ENCODE assay signal across 13 cellular contexts in genomic region chr9:135928731-135929655, GRCh38. TPM values are rescaled to one million over a fixed set of nuclear protein-coding genes. Genes with fewer than 3 reads are reported as not detected.
DNase-seq lines count a peak whose midpoint lies in the region; ATAC-seq and TF ChIP-seq lines count a peak whose summit lies in the region.
"Had no signal": no experiment of that assay in that cellular context is flagged by ENCODE, and none has a peak within 500 bp of the region (broad histone marks: within the 10 kb centered on the region; RNA-seq: fewer than 3 reads in every experiment).

No MANE protein-coding gene starts in this region.

- 90% methylated on average over 27 of the region's 27 CpGs for WGBS in right cardiac atrium

- H3K79me2 ChIP-seq in osteoblast (ENCODE audit: insufficient read depth, low read length), result no peaks in the 10 kb centered on the region

- peaks cover 13% of the 10 kb centered on the region for H4K20me1 ChIP-seq in osteoblast (ENCODE audit: insufficient read depth, low read length)

- no peaks in the 10 kb centered on the region for H3K27me3 ChIP-seq in right cardiac atrium (ENCODE audit: control insufficient read depth, insufficient read depth)
- H3K27me3 ChIP-seq in osteoblast (ENCODE audit: insufficient read depth, low read length), result no peaks in the 10 kb centered on the region

- no peak overlapping the region for H3K27ac ChIP-seq in right cardiac atrium (ENCODE audit: low read length)
- no peak overlapping the region for H3K27ac ChIP-seq in osteoblast (ENCODE audit: low read depth, low read length)
- H3K27ac ChIP-seq: 22Rv1, HL-60 had no signal

- peaks cover 15 to 29% (median 16%) of the 10 kb centered on the region in 3 donors for H3K36me3 Mint-ChIP-seq in immature natural killer cell

- DNase-seq in Right ventricle myocardium inferior (ENCODE audit: missing footprints) (peak; percentile 57), right cardiac atrium (no peak), ecto neural progenitor cell (ENCODE audit: low spot score) (peak; percentile 31), osteoblast (ENCODE audit: insufficient read length, low spot score, missing footprints) (peak; percentile 76), immature natural killer cell (no peak)
- DNase-seq in activated CD4-positive, alpha-beta T cell treated with anti-CD3 and anti-CD28 coated beads for 1 hour, result no peak
- DNase-seq in activated T-cell treated with anti-CD3 and anti-CD28 coated beads, Interleukin-2, amount 50 U/mL, for 48 hours, result no peak
- DNase-seq: CD4-positive, CD25-positive, alpha-beta regulatory T cell; DMS53; GF-D8 had no signal

- H3K9me3 ChIP-seq in right cardiac atrium (ENCODE audit: control insufficient read depth, low read length) (no peaks in the 10 kb centered on the region), osteoblast (ENCODE audit: low read depth, low read length) (no peaks in the 10 kb centered on the region)

- H3K27me3 Mint-ChIP-seq in immature natural killer cell (ENCODE audit: low read depth in 3 of 3), result peaks cover 0 to 4% (median 0%) of the 10 kb centered on the region in 3 donors
- H3K27me3 Mint-ChIP-seq: CD4-positive, CD25-positive, alpha-beta regulatory T cell had no signal

- H3K9me3 Mint-ChIP-seq in immature natural killer cell, result no peaks in the 10 kb centered on the region
- H3K9me3 Mint-ChIP-seq: CD4-positive, CD25-positive, alpha-beta regulatory T cell had no signal

- H3K4me2 ChIP-seq in osteoblast (ENCODE audit: insufficient read depth, low read length), result no peak overlapping the region

- H3K4me3 Mint-ChIP-seq in immature natural killer cell, result no peak overlapping the region
- H3K4me3 Mint-ChIP-seq: CD4-positive, CD25-positive, alpha-beta regulatory T cell had no signal

- peaks cover 9% of the 10 kb centered on the region for H3K36me3 ChIP-seq in osteoblast (ENCODE audit: insufficient read depth, low read length)

- no peak overlapping the region for H3K27ac Mint-ChIP-seq in immature natural killer cell

- peaks cover 7 to 17% of the 10 kb centered on the region in 2 donors for H3K4me1 Mint-ChIP-seq in immature natural killer cell

- H3K4me1 ChIP-seq in right cardiac atrium (ENCODE audit: control insufficient read depth, insufficient read depth, low read length) (no peaks in the 10 kb centered on the region), osteoblast (ENCODE audit: insufficient read depth, low read length) (peaks cover 12% of the 10 kb centered on the region)

- no peak for ATAC-seq in Right ventricle myocardium inferior
- ATAC-seq in right cardiac atrium, result no peak
- ATAC-seq in GM21825 (IDR thresholded peaks at IDR 0.05; ENCODE audit: unreplicated experiment), result no peak

- H2AFZ ChIP-seq in osteoblast (ENCODE audit: low read length), result no peak overlapping the region

- H3K4me3 ChIP-seq in right cardiac atrium (ENCODE audit: low read length), result no peak overlapping the region
- H3K4me3 ChIP-seq in osteoblast (ENCODE audit: insufficient read depth, low read length), result no peak overlapping the region

- no peak for TF ChIP-seq CTCF in osteoblast (IDR thresholded peaks at IDR 0.05; ENCODE audit: extremely low read depth, low read depth, low read length)

- intact Hi-C loops in Right ventricle myocardium inferior (cut with DNase I), result no loop called here
- intact Hi-C loops in right cardiac atrium (cut with DNase I), result no loop called here

RNA-seq across cellular contexts. Expression of gene CAMSAP1, which starts 21.6 kb away (rescaled TPM):
- total RNA-seq in Right ventricle myocardium inferior, result 17.6 TPM
- total RNA-seq in right cardiac atrium, result 10 to 100 TPM; 13.9 to 22.8 (median 18.3) TPM
- 10.0 TPM for polyA plus RNA-seq in right cardiac atrium
- total RNA-seq in osteoblast, result 22.1 and 26.1 TPM in 2 replicates
- polyA plus RNA-seq in immature natural killer cell, result 1 to 10 TPM in 2 of 3 donors, under 1 TPM in 1; 0.10 to 1.7 (median 1.1) TPM

RNA-seq across cellular contexts. Expression of gene UBAC1, which starts 32.2 kb away (rescaled TPM):
- 119 TPM for total RNA-seq in Right ventricle myocardium inferior
- total RNA-seq in right cardiac atrium, result 10 to 100 TPM; 64.0 to 88.7 (median 76.2) TPM
- polyA plus RNA-seq in right cardiac atrium, result 83.3 TPM
- total RNA-seq in osteoblast, result 29.0 and 32.1 TPM in 2 replicates
- polyA plus RNA-seq in immature natural killer cell, result 10 to 100 TPM; 16.4 to 28.3 (median 17.7) TPM

Comparison
In these comparisons a context has a peak if more than half of its experiments do, and no peak if none do; other contexts are left out.
1. DNase-seq: peak in Right ventricle myocardium inferior (single experiment), ecto neural progenitor cell (single experiment) and osteoblast (single experiment); none in right cardiac atrium (0 of 3), activated CD4-positive, alpha-beta T cell treated with anti-CD3 and anti-CD28 coated beads for 1 hour (single experiment), immature natural killer cell (0 of 3) and activated T-cell treated with anti-CD3 and anti-CD28 coated beads, Interleukin-2, amount 50 U/mL, for 48 hours (0 of 2).